Comparison of ENCODE assay signal across 28 cellular contexts in the genomic region with DNA sequence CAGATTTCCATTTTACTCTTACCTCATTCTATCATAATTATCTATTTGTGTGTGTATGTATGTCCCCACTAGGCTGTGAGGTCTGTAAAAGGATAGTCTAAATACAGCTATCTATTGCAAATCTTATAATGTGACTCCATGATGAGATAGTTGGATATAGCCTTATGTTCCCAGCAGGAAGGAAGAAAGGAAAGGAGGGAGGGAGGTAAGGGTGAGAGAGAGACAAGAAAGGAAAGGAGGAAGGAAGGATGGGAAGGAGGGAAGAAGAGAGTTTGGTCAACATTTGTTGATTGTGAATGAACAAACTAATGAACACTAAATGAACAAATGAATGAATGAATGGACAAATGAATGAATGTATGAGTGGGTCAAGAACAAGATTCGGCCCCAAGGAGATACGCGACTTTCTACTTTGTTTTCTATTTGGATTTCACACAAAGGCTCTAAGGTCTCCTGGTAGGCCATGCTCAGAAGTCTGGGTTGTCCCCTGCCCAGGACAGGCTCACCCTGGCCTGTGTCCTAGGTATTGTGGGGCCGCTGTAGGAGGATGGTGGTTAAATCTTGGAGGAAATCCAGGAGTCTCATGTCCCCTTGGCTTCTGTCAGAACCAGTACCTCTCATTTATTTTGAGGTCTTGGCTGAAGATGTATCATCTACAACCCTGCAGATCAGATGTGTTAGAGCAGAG.
"Had no signal": no experiment of that assay in that cellular context is flagged by ENCODE, and none has a peak within 500 bp of the region (broad histone marks: within the 10 kb centered on the region; RNA-seq: fewer than 3 reads in every experiment).

No MANE protein-coding gene starts in this region.

- H3K9me3 Mint-ChIP-seq: activated CD4-positive, alpha-beta memory T cell treated with anti-CD3 and anti-CD28 coated beads, Interleukin-2, amount 10 ng/mL, durations not matched to agents 7 days and 5 days; activated CD4-positive, alpha-beta T cell treated with anti-CD3 and anti-CD28 coated beads, Interleukin-2, amount 10 ng/mL, durations not matched to agents 24 days and 14 days had no signal

- H3K27me3 Mint-ChIP-seq: activated CD4-positive, alpha-beta memory T cell treated with anti-CD3 and anti-CD28 coated beads, Interleukin-2, amount 10 ng/mL, durations not matched to agents 7 days and 5 days; activated CD4-positive, alpha-beta T cell treated with anti-CD3 and anti-CD28 coated beads for 36 hours; activated CD4-positive, alpha-beta T cell treated with anti-CD3 and anti-CD28 coated beads, Interleukin-2, amount 10 ng/mL, durations not matched to agents 24 days and 14 days; activated naive CD4-positive, alpha-beta T cell treated with anti-CD3 and anti-CD28 coated beads, Interleukin-2, amount 10 ng/mL, durations not matched to agents 7 days and 5 days; activated naive CD8-positive, alpha-beta T cell treated with anti-CD3 and anti-CD28 coated beads, Interleukin-2, amount 10 ng/mL, durations not matched to agents 7 days and 5 days; activated T-cell treated with anti-CD3 and anti-CD28 coated beads, Interleukin-2, amount 50 U/mL, for 24 hours had no signal

- H3K36me3 ChIP-seq: ascending aorta, breast epithelium, cardiac muscle cell, colonic mucosa, esophagus squamous epithelium, heart left ventricle had no signal

- H3K9me3 ChIP-seq: ascending aorta, breast epithelium, colonic mucosa, esophagus squamous epithelium had no signal

- DNase-seq: activated CD4-positive, alpha-beta memory T cell treated with anti-CD3 and anti-CD28 coated beads, Interleukin-2, amount 10 ng/mL, durations not matched to agents 7 days and 5 days; activated CD4-positive, alpha-beta T cell treated with anti-CD3 and anti-CD28 coated beads for 36 hours; activated CD4-positive, alpha-beta T cell treated with anti-CD3 and anti-CD28 coated beads, Interleukin-2, amount 10 ng/mL, durations not matched to agents 24 days and 14 days; activated CD4-positive, CD25-positive, alpha-beta regulatory T cell; activated CD4-positive, CD25-positive, alpha-beta regulatory T cell treated with anti-CD3 and anti-CD28 coated beads, Interleukin-2, amount 50 U/mL, for 72 hours; activated CD8-positive, alpha-beta memory T cell treated with anti-CD3 and anti-CD28 coated beads, Interleukin-2, amount 50 U/mL, for 48 hours; activated gamma-delta T cell; activated naive CD4-positive, alpha-beta T cell; activated naive CD4-positive, alpha-beta T cell treated with anti-CD3 and anti-CD28 coated beads, Interleukin-2, amount 10 ng/mL, durations not matched to agents 7 days and 5 days; activated naive CD8-positive, alpha-beta T cell treated with anti-CD3 and anti-CD28 coated beads, Interleukin-2, amount 10 ng/mL, durations not matched to agents 7 days and 5 days; activated T-cell treated with anti-CD3 and anti-CD28 coated beads for 4 hours; activated T-cell treated with anti-CD3 and anti-CD28 coated beads, Interleukin-2, amount 50 U/mL, for 24 hours; activated T-cell treated with anti-CD3 and anti-CD28 coated beads, Interleukin-2, amount 50 U/mL, for 72 hours; central memory CD4-positive, alpha-beta T cell; cerebellar nuclear complex; colonic mucosa; effector CD8-positive, alpha-beta T cell; esophagus squamous epithelium; foreskin melanocyte; glutamatergic neuron; heart left ventricle; T-helper 2 cell had no signal

- H3K4me1 Mint-ChIP-seq: activated CD4-positive, alpha-beta memory T cell treated with anti-CD3 and anti-CD28 coated beads, Interleukin-2, amount 10 ng/mL, durations not matched to agents 7 days and 5 days; activated CD4-positive, alpha-beta T cell treated with anti-CD3 and anti-CD28 coated beads for 36 hours; activated CD4-positive, alpha-beta T cell treated with anti-CD3 and anti-CD28 coated beads, Interleukin-2, amount 10 ng/mL, durations not matched to agents 24 days and 14 days; activated naive CD4-positive, alpha-beta T cell treated with anti-CD3 and anti-CD28 coated beads, Interleukin-2, amount 10 ng/mL, durations not matched to agents 7 days and 5 days; activated naive CD8-positive, alpha-beta T cell treated with anti-CD3 and anti-CD28 coated beads, Interleukin-2, amount 10 ng/mL, durations not matched to agents 7 days and 5 days had no signal

- H3K4me1 ChIP-seq: colonic mucosa had no signal

- H3K4me3 ChIP-seq: ascending aorta, breast epithelium, cardiac muscle cell, colonic mucosa, esophagus squamous epithelium, heart left ventricle had no signal

- H3K36me3 Mint-ChIP-seq: activated naive CD4-positive, alpha-beta T cell treated with anti-CD3 and anti-CD28 coated beads, Interleukin-2, amount 10 ng/mL, durations not matched to agents 7 days and 5 days; activated naive CD8-positive, alpha-beta T cell treated with anti-CD3 and anti-CD28 coated beads, Interleukin-2, amount 10 ng/mL, durations not matched to agents 7 days and 5 days; brain had no signal

- H3K27ac ChIP-seq: ascending aorta, cardiac muscle cell, colonic mucosa, epithelial cell of prostate, esophagus squamous epithelium, heart left ventricle had no signal

- H3K27me3 ChIP-seq: ascending aorta, breast epithelium, cardiac muscle cell, colonic mucosa, esophagus squamous epithelium, heart left ventricle had no signal

- H3K4me3 Mint-ChIP-seq: activated CD4-positive, alpha-beta memory T cell treated with anti-CD3 and anti-CD28 coated beads, Interleukin-2, amount 10 ng/mL, durations not matched to agents 7 days and 5 days; activated CD4-positive, alpha-beta T cell treated with anti-CD3 and anti-CD28 coated beads for 36 hours; activated CD4-positive, alpha-beta T cell treated with anti-CD3 and anti-CD28 coated beads, Interleukin-2, amount 10 ng/mL, durations not matched to agents 24 days and 14 days; activated naive CD4-positive, alpha-beta T cell treated with anti-CD3 and anti-CD28 coated beads, Interleukin-2, amount 10 ng/mL, durations not matched to agents 7 days and 5 days; activated naive CD8-positive, alpha-beta T cell treated with anti-CD3 and anti-CD28 coated beads, Interleukin-2, amount 10 ng/mL, durations not matched to agents 7 days and 5 days; activated T-cell treated with anti-CD3 and anti-CD28 coated beads, Interleukin-2, amount 50 U/mL, for 24 hours; activated T-cell treated with anti-CD3 and anti-CD28 coated beads, Interleukin-2, amount 50 U/mL, for 72 hours; brain had no signal

- H3K27ac Mint-ChIP-seq: activated CD4-positive, alpha-beta memory T cell treated with anti-CD3 and anti-CD28 coated beads, Interleukin-2, amount 10 ng/mL, durations not matched to agents 7 days and 5 days; activated CD4-positive, alpha-beta T cell treated with anti-CD3 and anti-CD28 coated beads for 36 hours; activated CD4-positive, alpha-beta T cell treated with anti-CD3 and anti-CD28 coated beads, Interleukin-2, amount 10 ng/mL, durations not matched to agents 24 days and 14 days; activated naive CD4-positive, alpha-beta T cell treated with anti-CD3 and anti-CD28 coated beads, Interleukin-2, amount 10 ng/mL, durations not matched to agents 7 days and 5 days; activated naive CD4-positive, alpha-beta T cell treated with anti-CD3 and anti-CD28 coated beads, Interleukin-2, amount 50 U/mL, for 72 hours; activated naive CD8-positive, alpha-beta T cell treated with anti-CD3 and anti-CD28 coated beads, Interleukin-2, amount 10 ng/mL, durations not matched to agents 7 days and 5 days; activated T-cell treated with anti-CD3 and anti-CD28 coated beads, Interleukin-2, amount 50 U/mL, for 24 hours; activated T-cell treated with anti-CD3 and anti-CD28 coated beads, Interleukin-2, amount 50 U/mL, for 72 hours; brain had no signal
